ENCODE assay signal across 10 cellular contexts in the genomic region with DNA sequence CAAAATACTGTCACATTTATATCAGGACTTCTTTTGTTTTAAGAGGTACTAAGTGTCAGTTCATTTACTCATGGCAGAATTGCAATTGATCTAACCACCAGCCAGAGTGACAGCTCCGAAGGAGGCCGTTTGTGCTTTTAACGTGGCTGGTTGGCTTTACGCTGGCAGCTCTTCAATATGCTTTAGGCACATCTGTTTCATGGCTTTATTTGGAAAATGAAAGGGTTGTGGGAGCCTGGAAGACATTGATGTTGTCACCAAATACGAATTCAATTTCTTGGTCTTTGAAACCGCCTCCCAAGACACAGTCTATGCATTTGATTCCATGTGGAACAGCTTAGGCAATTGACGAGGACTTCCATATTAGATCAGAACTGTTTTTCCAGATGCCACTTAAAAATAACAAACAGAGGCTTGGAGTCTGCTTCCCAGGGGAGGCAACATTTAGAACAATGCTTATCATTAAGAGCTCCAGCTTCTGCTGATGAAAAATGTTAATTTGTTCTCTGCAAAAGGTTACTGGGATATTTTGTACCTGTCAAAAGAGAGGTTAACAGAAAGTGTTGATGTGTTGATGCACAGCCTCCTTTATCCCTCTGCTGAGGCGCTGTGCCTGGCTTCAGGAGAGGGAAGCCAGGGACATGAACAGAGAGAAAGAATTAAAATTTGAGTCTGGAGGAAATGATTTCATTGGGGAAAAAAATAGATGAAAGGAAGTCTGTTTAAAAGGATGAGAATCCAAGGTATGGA.
DNase-seq lines count a peak whose midpoint lies in the region; ATAC-seq and TF ChIP-seq lines count a peak whose summit lies in the region.
"Had no signal": no experiment of that assay in that cellular context is flagged by ENCODE, and none has a peak within 500 bp of the region (broad histone marks: within the 10 kb centered on the region; RNA-seq: fewer than 3 reads in every experiment).

No MANE protein-coding gene starts in this region.

- H3K4me3 ChIP-seq in fibroblast of villous mesenchyme (ENCODE audit: low read depth, low read length), result no peak overlapping the region
- H3K4me3 ChIP-seq in neuron (ENCODE audit: low read length), result no peak overlapping the region

- DNase-seq in Daoy (ENCODE audit: low read depth) (peak; percentile 41), SK-MEL-5 (ENCODE audit: low read depth, low spot score) (peak; percentile 47), fibroblast of villous mesenchyme (ENCODE audit: low read depth) (peak; percentile 38), omental fat pad (ENCODE audit: low spot score) (no peak)
- DNase-seq in stimulated activated CD4-positive, alpha-beta T cell treated with anti-CD3 and anti-CD28 coated beads, Interleukin-2, amount 100 ng/mL, for 48 hours, result no peak
- DNase-seq: dermis blood vessel endothelial cell, NCI-H1930 had no signal

- no peaks in the 10 kb centered on the region for H3K36me3 ChIP-seq in neuron (ENCODE audit: insufficient read depth, low read length)

- ATAC-seq in HG03378 (IDR thresholded peaks at IDR 0.05; ENCODE audit: unreplicated experiment) (no peak), omental fat pad (ENCODE audit: low FRiP score) (no peak), HG03432 (IDR thresholded peaks at IDR 0.05; ENCODE audit: unreplicated experiment) (no peak)

- H2AFZ ChIP-seq in neuron (ENCODE audit: low read depth, low read length), result peak overlapping the region; percentile 46

- no peaks in the 10 kb centered on the region for H3K9me3 ChIP-seq in neuron (ENCODE audit: low read length)

- in situ Hi-C loops in SK-MEL-5 (cut with HindIII; ENCODE audit: low pct_unique_long_range_greater_than_20kb, low sequenced_read_pairs), result no loop called here

- TF ChIP-seq CTCF in fibroblast of villous mesenchyme (IDR thresholded peaks at IDR 0.05; ENCODE audit: insufficient read depth, low read depth, low read length) (no peak), omental fat pad (IDR thresholded peaks at IDR 0.05) (no peak)

- H3K4me1 ChIP-seq in neuron (ENCODE audit: insufficient read depth, low read length), result peaks cover 16% of the 10 kb centered on the region

- H3K27me3 ChIP-seq in neuron (ENCODE audit: insufficient read depth, low read length), result no peaks in the 10 kb centered on the region

Comparison
In these comparisons a context has a peak if more than half of its experiments do, and no peak if none do; other contexts are left out.
1. DNase-seq: peak in Daoy (single experiment), SK-MEL-5 (single experiment) and fibroblast of villous mesenchyme (single experiment); none in omental fat pad (single experiment) and stimulated activated CD4-positive, alpha-beta T cell treated with anti-CD3 and anti-CD28 coated beads, Interleukin-2, amount 100 ng/mL, for 48 hours (0 of 2).